In genomic region chr1:16692717-16693468, GRCh38 we compare ENCODE assay signal across 9 cellular contexts. TPM values are rescaled to one million over a fixed set of nuclear protein-coding genes. Genes with fewer than 3 reads are reported as not detected.
DNase-seq lines count a peak whose midpoint lies in the region; ATAC-seq, FAIRE-seq and TF ChIP-seq lines count a peak whose summit lies in the region.
"Not testable (repeated sequence)": the region's sequence is repeated elsewhere in the genome, so short reads cannot be mapped to it uniquely, and the experiment has no call there.
"Had no signal": no experiment of that assay in that cellular context is flagged by ENCODE, and none has a peak within 500 bp of the region (broad histone marks: within the 10 kb centered on the region; RNA-seq: fewer than 3 reads in every experiment).

No MANE protein-coding gene starts in this region.

- TF ChIP-seq RAD21 in H1 (IDR thresholded peaks at IDR 0.05 in 1 of 2, conservative IDR thresholded peaks at IDR 0.05 in 1 of 2; ENCODE audit: low read depth in 2 of 2, low read length in 2 of 2), result not testable (repeated sequence)

- not testable (repeated sequence) for H3K4me3 Mint-ChIP-seq in T-helper 17 cell; activated T-cell treated with anti-CD3 and anti-CD28 coated beads, Interleukin-2, amount 50 U/mL, for 4 hours; naive thymus-derived CD8-positive, alpha-beta T cell

- not testable (repeated sequence) for H3K23ac ChIP-seq in H1 (ENCODE audit: insufficient read length)

- H2BK120ac ChIP-seq in H1 (replicated peaks; ENCODE audit: low read depth, low read length), result not testable (repeated sequence)

- not testable (repeated sequence) for H3K4me1 Mint-ChIP-seq in T-helper 17 cell; activated T-cell treated with anti-CD3 and anti-CD28 coated beads, Interleukin-2, amount 50 U/mL, for 4 hours (ENCODE audit: low read depth); naive thymus-derived CD8-positive, alpha-beta T cell

- H2BK15ac ChIP-seq in H1 (ENCODE audit: low read length), result not testable (repeated sequence)

- H3K4me3 ChIP-seq in H7 (ENCODE audit: insufficient read depth, low read depth, low read length) (peak overlapping the region; percentile 14; the same call in 1 of the 2 replicates), H1 (ENCODE audit: extremely low read depth in 1 of 4, insufficient read depth in 2 of 4, low read depth in 3 of 4, low read length in 4 of 4) (0 out of 8 replicates have a peak overlapping the region, but pooled peaks of 1 of the 4 experiments have one; percentile 6)
- not testable (repeated sequence) for H3K4me3 ChIP-seq in psoas muscle

- not testable (repeated sequence) for H2BK12ac ChIP-seq in H1 (ENCODE audit: low read depth, low read length)

- not testable (repeated sequence) for H4K91ac ChIP-seq in H1 (replicated peaks; ENCODE audit: insufficient read length, low read length)

- not testable (repeated sequence) for H3K36me3 Mint-ChIP-seq in T-helper 17 cell (ENCODE audit: low read depth); activated T-cell treated with anti-CD3 and anti-CD28 coated beads, Interleukin-2, amount 50 U/mL, for 4 hours (ENCODE audit: insufficient read depth); naive thymus-derived CD8-positive, alpha-beta T cell

- not testable (repeated sequence) for H2BK5ac ChIP-seq in H1 (ENCODE audit: low read depth, low read length)

- H3K18ac ChIP-seq in H1 (ENCODE audit: extremely low read depth, low read length), result not testable (repeated sequence)

- not testable (repeated sequence) for H3K27me3 Mint-ChIP-seq in T-helper 17 cell; activated T-cell treated with anti-CD3 and anti-CD28 coated beads, Interleukin-2, amount 50 U/mL, for 4 hours (ENCODE audit: low read depth); naive thymus-derived CD8-positive, alpha-beta T cell

- H3K4ac ChIP-seq in H1 (replicated peaks; ENCODE audit: insufficient read length, low read depth, low read length), result not testable (repeated sequence)

- H3K27ac Mint-ChIP-seq in T-helper 17 cell; naive thymus-derived CD8-positive, alpha-beta T cell: not testable (repeated sequence)

- H3K23me2 ChIP-seq in H1 (ENCODE audit: low read depth, low read length), result not testable (repeated sequence)

- H2BK20ac ChIP-seq in H1 (ENCODE audit: low read length), result not testable (repeated sequence)

- H2AFZ ChIP-seq in H1 (ENCODE audit: low read length), result not testable (repeated sequence)

- FAIRE-seq in H1 (lab: Jason Lieb, UNC), result not testable (repeated sequence)

- CTCF ChIA-PET in H1 (lab: Charles Lee; ENCODE audit: partially characterized antibody), result interaction anchor here (0.6 to 27.1 kb wide), 7 partner anchors 7 to 133 kb away, joined by 3 to 723 read pairs (median 5); partner anchors contain the start of gene NBPF1

- H3K27ac ChIP-seq in H1 (ENCODE audit: low read depth, low read length); psoas muscle: not testable (repeated sequence)

- intact Hi-C loops in left cardiac atrium (cut with DNase I); psoas muscle (cut with DNase I): not testable (repeated sequence)

- H3K79me2 ChIP-seq in H1 (ENCODE audit: control insufficient read depth in 1 of 2, insufficient read depth in 2 of 2, low read length in 2 of 2), result not testable (repeated sequence)

- H4K20me1 ChIP-seq in H1 (replicated peaks in 1 of 2; ENCODE audit: control insufficient read depth in 1 of 2, insufficient read depth in 2 of 2, low read length in 2 of 2), result not testable (repeated sequence)

- H3K4me1 ChIP-seq in H1 (replicated peaks in 1 of 4; ENCODE audit: control insufficient read depth in 3 of 4, insufficient read depth in 4 of 4, low read length in 3 of 4); psoas muscle: not testable (repeated sequence)

- not testable (repeated sequence) for H4K5ac ChIP-seq in H1 (ENCODE audit: insufficient read length, low read depth, low read length)

- not testable (repeated sequence) for H3K14ac ChIP-seq in H1 (ENCODE audit: insufficient read length)

- H3K27me3 ChIP-seq in H7 (ENCODE audit: control insufficient read depth, insufficient read depth, low read length); H1 (replicated peaks in 1 of 4; ENCODE audit: control insufficient read depth in 3 of 4, extremely low read depth in 1 of 4, insufficient read depth in 3 of 4, low read length in 3 of 4); psoas muscle (ENCODE audit: insufficient read depth in 3 of 3, low read length in 2 of 3): not testable (repeated sequence)

- WGBS in H1 (ENCODE audit: extremely low coverage in 1 of 2, insufficient coverage in 1 of 2, insufficient read length in 1 of 2, insufficient replicate concordance in 2 of 2, low coverage in 1 of 2, low lambda C conversion rate in 2 of 2, missing lambda C conversion rate in 1 of 2), 2 experiments, result 53% methylated on average over 20 of the region's 83 CpGs; no CpG with 5 or more reads in 1 of the 2 experiments
- WGBS in psoas muscle, 3 donors, result 1 to 2% methylated on average over 13 to 18 of the region's 83 CpGs; no CpG with 5 or more reads in 1 of the 3 donors

- not testable (repeated sequence) for H3K9me3 ChIP-seq in T-helper 17 cell (ENCODE audit: control insufficient read depth, low read length, poor library complexity, severe bottlenecking); H1 (ENCODE audit: insufficient read depth in 2 of 2, low read depth in 1 of 2, low read length in 1 of 2); psoas muscle

- not testable (repeated sequence) for DNase-seq in H7; T-helper 17 cell; activated T-cell treated with anti-CD3 and anti-CD28 coated beads, Interleukin-2, amount 50 U/mL, for 4 hours; H1 (ENCODE audit: low read depth in 1 of 2, low spot score in 2 of 2); left cardiac atrium; naive thymus-derived CD8-positive, alpha-beta T cell; psoas muscle

- not testable (repeated sequence) for H3K36me3 ChIP-seq in H7 (replicated peaks; ENCODE audit: control insufficient read depth, insufficient read depth, low read length); H1 (ENCODE audit: control insufficient read depth in 2 of 4, insufficient read depth in 4 of 4, low read length in 3 of 4); psoas muscle (ENCODE audit: insufficient read depth in 1 of 2, low read depth in 1 of 2)

- not testable (repeated sequence) for H3K4me2 ChIP-seq in H1 (ENCODE audit: insufficient read depth in 1 of 2, low read depth in 2 of 2, low read length in 2 of 2)

- not testable (repeated sequence) for TF ChIP-seq POLR2A in H1 (IDR thresholded peaks at IDR 0.05; ENCODE audit: control extremely low read depth in 1 of 2, low read depth in 2 of 2, low read length in 2 of 2)

- TF ChIP-seq EP300 in H1 (IDR thresholded peaks at IDR 0.05; ENCODE audit: borderline replicate concordance in 1 of 2, low read depth in 2 of 2, low read length in 2 of 2), result not testable (repeated sequence)

- ATAC-seq in T-helper 17 cell (peak; percentile 33), left cardiac atrium (peak; percentile 13 to 23), psoas muscle (peak; percentile 36 to 54 (median 38))
- peak; percentile 31 to 44 for ATAC-seq in activated T-cell treated with anti-CD3 and anti-CD28 coated beads, Interleukin-2, amount 50 U/mL, for 4 hours
- ATAC-seq in naive thymus-derived CD8-positive, alpha-beta T cell, result peak; percentile 65 to 75

- not testable (repeated sequence) for H4K8ac ChIP-seq in H1 (ENCODE audit: extremely low read depth, insufficient read depth, low read length)

- H3K9ac ChIP-seq in H1 (replicated peaks in 1 of 4; ENCODE audit: extremely low read depth in 1 of 4, low read depth in 3 of 4, low read length in 3 of 4), result not testable (repeated sequence)

- TF ChIP-seq CTCF in H1 (IDR thresholded peaks at IDR 0.05; ENCODE audit: control extremely low read depth in 1 of 3, insufficient read depth in 1 of 3, low read depth in 1 of 3, low read length in 3 of 3); psoas muscle (IDR thresholded peaks at IDR 0.05): not testable (repeated sequence)

- H2AK5ac ChIP-seq in H1 (ENCODE audit: low read depth, low read length), result not testable (repeated sequence)

- not testable (repeated sequence) for H3K56ac ChIP-seq in H1 (replicated peaks; ENCODE audit: insufficient read length, low read depth, low read length)

- not testable (repeated sequence) for H3K79me1 ChIP-seq in H1 (ENCODE audit: low read depth, low read length)

- not testable (repeated sequence) for H3K9me3 Mint-ChIP-seq in activated T-cell treated with anti-CD3 and anti-CD28 coated beads, Interleukin-2, amount 50 U/mL, for 4 hours; naive thymus-derived CD8-positive, alpha-beta T cell

- POLR2A ChIA-PET in H1 (lab: Charles Lee; ENCODE audit: partially characterized antibody), result interaction anchor here (0.7 to 7.3 kb wide), 11 partner anchors 8 to 211 kb away, joined by 3 to 52 read pairs (median 3); no protein-coding TSS in a partner anchor
- POLR2A ChIA-PET in naive thymus-derived CD8-positive, alpha-beta T cell (lab: Charles Lee), result interaction anchor here (0.7 to 1.4 kb wide), 2 partner anchors 11 to 204 kb away, joined by 3 read pairs; no protein-coding TSS in a partner anchor

RNA-seq across cellular contexts. Expression of gene RNU1-3, which starts 26.1 kb away (rescaled TPM):
- total RNA-seq in H7 (2014; rRNA removed; shearing (Covaris generic)), result under 0.01 TPM in 2 replicates
- total RNA-seq in T-helper 17 cell, result 1,000 to 10,000 TPM; 3,182 to 3,922 TPM
- total RNA-seq in activated T-cell treated with anti-CD3 and anti-CD28 coated beads, Interleukin-2, amount 50 U/mL, for 4 hours, result 1,000 to 10,000 TPM; 1,321 to 1,622 (median 1,616) TPM
- 1,303 and 1,497 TPM in 2 replicates for total RNA-seq in H1 (2021; fragmentation: NEBNext Ultra II Directional; extraction: Animal tissue kit (Norgen Biotek cat#: 25700))
- polyA plus RNA-seq in H1 (2011; rRNA removed), result under 0.01 and 145 TPM in 2 replicates
- under 0.01 TPM for polyA plus RNA-seq in H1 (2011; cell fraction: cytosol; rRNA removed)
- polyA plus RNA-seq in H1 (2011; cell fraction: nucleus; rRNA removed), result under 0.01 TPM
- polyA plus RNA-seq in H1 (2012, experiment 1 of 2), result 20.3 to 94.3 TPM in 2 of 4 replicates, not detected in the others
- polyA plus RNA-seq in H1 (2012, experiment 2 of 2), result not detected
- not detected for polyA plus RNA-seq in H1 (2013, experiment 1 of 2)
- polyA plus RNA-seq in H1 (2013, experiment 2 of 2), result not detected
- polyA minus RNA-seq in H1 (2011; rRNA and poly(A)+ RNA removed), result 10,411 and 22,262 TPM in 2 replicates
- polyA minus RNA-seq in H1 (2011; cell fraction: cytosol; rRNA and poly(A)+ RNA removed), result 63,669 TPM
- 43,973 TPM for polyA minus RNA-seq in H1 (2011; cell fraction: nucleus; rRNA and poly(A)+ RNA removed)
- total RNA-seq in left cardiac atrium, result over 10,000 TPM in 1 of 2 donors, 1,000 to 10,000 TPM in 1; 5,988 to 15,401 TPM
- total RNA-seq in naive thymus-derived CD8-positive, alpha-beta T cell, result 1,000 to 10,000 TPM; 3,449 to 3,916 TPM
- 10 to 100 TPM in 1 of 3 donors, not detected in 2; 22.6 TPM for polyA plus RNA-seq in naive thymus-derived CD8-positive, alpha-beta T cell
- total RNA-seq in psoas muscle, result 1,000 to 10,000 TPM; 1,264 to 5,208 (median 3,151) TPM
- polyA plus RNA-seq in psoas muscle, result not detected
- total RNA-seq: G401 had no signal
- polyA plus RNA-seq: AG04450 had no signal

RNA-seq across cellular contexts. Expression of gene RNU1-4, which starts 47.4 kb away (rescaled TPM):
- under 0.01 TPM in 2 replicates for total RNA-seq in H7 (2014; rRNA removed; shearing (Covaris generic))
- 1,000 to 10,000 TPM; 3,182 to 3,922 TPM for total RNA-seq in T-helper 17 cell
- 1,000 to 10,000 TPM; 1,321 to 1,622 (median 1,616) TPM for total RNA-seq in activated T-cell treated with anti-CD3 and anti-CD28 coated beads, Interleukin-2, amount 50 U/mL, for 4 hours
- 1,303 and 1,497 TPM in 2 replicates for total RNA-seq in H1 (2021; fragmentation: NEBNext Ultra II Directional; extraction: Animal tissue kit (Norgen Biotek cat#: 25700))
- polyA plus RNA-seq in H1 (2011; rRNA removed), result under 0.01 and 145 TPM in 2 replicates
- under 0.01 TPM for polyA plus RNA-seq in H1 (2011; cell fraction: cytosol; rRNA removed)
- polyA plus RNA-seq in H1 (2011; cell fraction: nucleus; rRNA removed), result under 0.01 TPM
- 20.3 to 94.3 TPM in 2 of 4 replicates, not detected in the others for polyA plus RNA-seq in H1 (2012, experiment 1 of 2)
- polyA plus RNA-seq in H1 (2012, experiment 2 of 2), result not detected
- polyA plus RNA-seq in H1 (2013, experiment 1 of 2), result not detected
- polyA plus RNA-seq in H1 (2013, experiment 2 of 2), result not detected
- 10,411 and 22,262 TPM in 2 replicates for polyA minus RNA-seq in H1 (2011; rRNA and poly(A)+ RNA removed)
- polyA minus RNA-seq in H1 (2011; cell fraction: cytosol; rRNA and poly(A)+ RNA removed), result 59,319 TPM
- polyA minus RNA-seq in H1 (2011; cell fraction: nucleus; rRNA and poly(A)+ RNA removed), result 43,973 TPM
- total RNA-seq in left cardiac atrium, result over 10,000 TPM in 1 of 2 donors, 1,000 to 10,000 TPM in 1; 5,988 to 15,401 TPM
- total RNA-seq in naive thymus-derived CD8-positive, alpha-beta T cell, result 1,000 to 10,000 TPM; 3,449 to 3,916 TPM
- 10 to 100 TPM in 1 of 3 donors, not detected in 2; 22.6 TPM for polyA plus RNA-seq in naive thymus-derived CD8-positive, alpha-beta T cell
- total RNA-seq in psoas muscle, result 1,000 to 10,000 TPM; 1,264 to 5,208 (median 3,151) TPM
- not detected for polyA plus RNA-seq in psoas muscle
- total RNA-seq: G401 had no signal
- polyA plus RNA-seq: AG04450 had no signal

Comparison
In these comparisons a context has a peak if more than half of its experiments do, and no peak if none do; other contexts are left out.
1. ATAC-seq: peak in every context shown above with its lines; median percentile 70 in naive thymus-derived CD8-positive, alpha-beta T cell; 38 in psoas muscle; 38 in activated T-cell treated with anti-CD3 and anti-CD28 coated beads, Interleukin-2, amount 50 U/mL, for 4 hours; 33 in T-helper 17 cell; 18 in left cardiac atrium.
2. RNA of gene RNU1-3, which starts 26.1 kb away (total RNA-seq): 5,988 to 15,401 TPM in left cardiac atrium, 1,264 to 5,208 TPM in psoas muscle, 3,182 to 3,922 TPM in T-helper 17 cell, 3,449 to 3,916 TPM in naive thymus-derived CD8-positive, alpha-beta T cell, 1,321 to 1,622 TPM in activated T-cell treated with anti-CD3 and anti-CD28 coated beads, Interleukin-2, amount 50 U/mL, for 4 hours and 1,303 to 1,497 TPM in H1; under 0.01 TPM in H7; every median in the first group is over 1,000 times any median in the second.
3. RNA of gene RNU1-4, which starts 47.4 kb away (total RNA-seq): 5,988 to 15,401 TPM in left cardiac atrium, 1,264 to 5,208 TPM in psoas muscle, 3,182 to 3,922 TPM in T-helper 17 cell, 3,449 to 3,916 TPM in naive thymus-derived CD8-positive, alpha-beta T cell, 1,321 to 1,622 TPM in activated T-cell treated with anti-CD3 and anti-CD28 coated beads, Interleukin-2, amount 50 U/mL, for 4 hours and 1,303 to 1,497 TPM in H1; under 0.01 TPM in H7; every median in the first group is over 1,000 times any median in the second.